In the genomic region with DNA sequence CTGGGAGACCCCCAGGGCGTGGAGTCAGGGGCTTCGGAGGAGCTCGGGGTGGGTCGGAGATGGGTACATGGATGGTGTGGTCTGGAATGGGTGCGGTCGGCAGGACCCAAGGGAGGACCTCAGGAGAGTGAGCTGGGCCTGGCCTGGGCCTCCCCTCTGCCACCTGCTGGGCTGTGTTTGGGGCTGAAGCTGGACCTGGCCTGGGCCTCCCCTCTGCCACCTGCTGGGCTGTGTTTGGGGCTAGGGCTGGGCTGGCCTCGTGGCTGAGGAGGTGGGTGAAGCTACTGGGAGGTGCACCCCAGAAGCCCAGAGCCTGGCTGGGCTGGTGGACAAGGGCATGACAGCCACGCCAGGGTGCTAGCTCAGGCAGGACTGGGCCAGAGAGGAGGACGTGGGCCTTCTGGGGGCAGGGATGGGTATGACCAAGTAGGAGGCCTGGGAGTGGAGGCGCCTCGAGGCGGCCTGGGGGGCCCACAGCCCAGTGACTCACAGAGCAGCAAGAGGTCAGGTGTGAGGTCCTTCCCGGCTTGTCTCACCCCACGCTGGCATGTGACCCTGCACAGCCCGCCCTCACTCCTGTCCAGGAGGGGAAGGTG, we compare ENCODE assay signal across 1 cellular context.
TF ChIP-seq lines count a peak whose summit lies in the region.

No MANE protein-coding gene starts in this region.

TF ChIP-seq in IMR-90, 13 proteins besides CTCF, POLR2A, EP300 and RAD21:
- TF ChIP-seq RFX5 (IDR thresholded peaks at IDR 0.05; ENCODE audit: low read depth, low read length) (no peak), MAZ (IDR thresholded peaks at IDR 0.05; ENCODE audit: borderline replicate concordance, low read depth, low read length) (no peak), NFE2L2 (IDR thresholded peaks at IDR 0.05; ENCODE audit: low read depth, low read length) (no peak), SMC3 (IDR thresholded peaks at IDR 0.05; ENCODE audit: low read depth, low read length) (peak; percentile 67), MAFK (IDR thresholded peaks at IDR 0.05; ENCODE audit: low read depth, low read length) (no peak), FOS (IDR thresholded peaks at IDR 0.05; ENCODE audit: low read depth, low read length) (peak; percentile 61), MXI1 (IDR thresholded peaks at IDR 0.05; ENCODE audit: borderline replicate concordance, low read depth, low read length) (no peak), CEBPB (IDR thresholded peaks at IDR 0.05; ENCODE audit: low read depth, low read length) (no peak), CHD1 (IDR thresholded peaks at IDR 0.05; ENCODE audit: low read depth, low read length) (no peak), BHLHE40 (IDR thresholded peaks at IDR 0.05; ENCODE audit: low read depth, low read length) (peak; percentile 64)
- TF ChIP-seq, protein P1, sequence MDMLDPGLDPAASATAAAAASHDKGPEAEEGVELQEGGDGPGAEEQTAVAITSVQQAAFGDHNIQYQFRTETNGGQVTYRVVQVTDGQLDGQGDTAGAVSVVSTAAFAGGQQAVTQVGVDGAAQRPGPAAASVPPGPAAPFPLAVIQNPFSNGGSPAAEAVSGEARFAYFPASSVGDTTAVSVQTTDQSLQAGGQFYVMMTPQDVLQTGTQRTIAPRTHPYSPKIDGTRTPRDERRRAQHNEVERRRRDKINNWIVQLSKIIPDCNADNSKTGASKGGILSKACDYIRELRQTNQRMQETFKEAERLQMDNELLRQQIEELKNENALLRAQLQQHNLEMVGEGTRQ (IDR thresholded peaks at IDR 0.05; ENCODE audit: low read depth, low read length) = peak; percentile 53; the same call in 1 of the 2 replicates
- TF ChIP-seq, protein P2, sequence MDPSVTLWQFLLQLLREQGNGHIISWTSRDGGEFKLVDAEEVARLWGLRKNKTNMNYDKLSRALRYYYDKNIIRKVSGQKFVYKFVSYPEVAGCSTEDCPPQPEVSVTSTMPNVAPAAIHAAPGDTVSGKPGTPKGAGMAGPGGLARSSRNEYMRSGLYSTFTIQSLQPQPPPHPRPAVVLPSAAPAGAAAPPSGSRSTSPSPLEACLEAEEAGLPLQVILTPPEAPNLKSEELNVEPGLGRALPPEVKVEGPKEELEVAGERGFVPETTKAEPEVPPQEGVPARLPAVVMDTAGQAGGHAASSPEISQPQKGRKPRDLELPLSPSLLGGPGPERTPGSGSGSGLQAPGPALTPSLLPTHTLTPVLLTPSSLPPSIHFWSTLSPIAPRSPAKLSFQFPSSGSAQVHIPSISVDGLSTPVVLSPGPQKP (IDR thresholded peaks at IDR 0.05; ENCODE audit: borderline replicate concordance, low read depth, low read length) = no peak
TF ChIP-seq in IMR-90: peak in this region for 4.
